Comparison of ENCODE assay signal across 34 cellular contexts in the genomic region with DNA sequence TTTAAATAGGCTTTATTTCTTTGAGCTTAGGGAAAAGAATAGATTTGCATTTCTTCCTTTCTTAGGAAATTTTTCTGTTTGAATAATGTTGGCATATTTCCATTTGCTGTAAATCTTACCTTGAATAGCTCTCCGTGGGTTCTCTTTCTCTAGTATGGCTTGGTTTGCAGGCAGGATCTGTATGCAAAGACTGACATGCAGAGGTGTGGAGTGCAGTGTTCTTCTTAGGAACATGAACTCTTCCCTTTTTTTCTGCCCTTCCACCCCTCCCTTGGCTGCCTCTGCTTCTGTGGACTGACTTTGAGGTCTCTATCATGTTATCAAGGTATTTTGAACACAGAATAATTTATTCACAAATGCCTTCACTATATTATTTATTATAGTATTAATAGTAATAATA.
"Had no signal": no experiment of that assay in that cellular context is flagged by ENCODE, and none has a peak within 500 bp of the region (broad histone marks: within the 10 kb centered on the region; RNA-seq: fewer than 3 reads in every experiment).

No MANE protein-coding gene starts in this region.

- H3K36me3 ChIP-seq: MG63 had no signal

- H3K27me3 ChIP-seq: MG63 had no signal

- H3K27ac ChIP-seq: KMS-11 had no signal

- H3K9me3 ChIP-seq: MG63 had no signal

- H3K4me3 ChIP-seq: MG63 had no signal

- DNase-seq: Karpas-422, Kasumi-1, KG1, MG63, MM.1S, MV-4-11, NCI-H1048, NCI-H1092, NCI-H1092 treated with DMSO at 0.1 percent for 48 hours, NCI-H1105, NCI-H1105 treated with DMSO at 0.1 percent for 48 hours, NCI-H1417, NCI-H1417 treated with DMSO at 0.1 percent for 48 hours, NCI-H1436, NCI-H1436 treated with DMSO at 0.1 percent for 48 hours, NCI-H146, NCI-H1694, NCI-H1694 treated with DMSO at 0.1 percent for 48 hours, NCI-H187, NCI-H187 treated with DMSO at 0.1 percent for 48 hours, NCI-H1930, NCI-H2029, NCI-H2029 treated with DMSO at 0.1 percent for 48 hours, NCI-H2081, NCI-H2081 treated with DMSO at 0.1 percent for 48 hours, NCI-H2107, NCI-H2171, NCI-H2171 treated with DMSO at 0.1 percent for 48 hours, NCI-H2227 treated with DMSO at 0.1 percent for 48 hours, NCI-H226, NCI-H345, NCI-H446, NCI-H446 treated with DMSO at 0.1 percent for 48 hours had no signal
